ENCODE assay signal across 1 cellular context in genomic region chr15:25775317-25775912, GRCh38.
TF ChIP-seq lines count a peak whose summit lies in the region.

No MANE protein-coding gene starts in this region.

TF ChIP-seq in GM12878, 131 proteins besides CTCF, POLR2A, EP300 and RAD21 (continued from another document and continues in another):
- TF ChIP-seq, protein P1, sequence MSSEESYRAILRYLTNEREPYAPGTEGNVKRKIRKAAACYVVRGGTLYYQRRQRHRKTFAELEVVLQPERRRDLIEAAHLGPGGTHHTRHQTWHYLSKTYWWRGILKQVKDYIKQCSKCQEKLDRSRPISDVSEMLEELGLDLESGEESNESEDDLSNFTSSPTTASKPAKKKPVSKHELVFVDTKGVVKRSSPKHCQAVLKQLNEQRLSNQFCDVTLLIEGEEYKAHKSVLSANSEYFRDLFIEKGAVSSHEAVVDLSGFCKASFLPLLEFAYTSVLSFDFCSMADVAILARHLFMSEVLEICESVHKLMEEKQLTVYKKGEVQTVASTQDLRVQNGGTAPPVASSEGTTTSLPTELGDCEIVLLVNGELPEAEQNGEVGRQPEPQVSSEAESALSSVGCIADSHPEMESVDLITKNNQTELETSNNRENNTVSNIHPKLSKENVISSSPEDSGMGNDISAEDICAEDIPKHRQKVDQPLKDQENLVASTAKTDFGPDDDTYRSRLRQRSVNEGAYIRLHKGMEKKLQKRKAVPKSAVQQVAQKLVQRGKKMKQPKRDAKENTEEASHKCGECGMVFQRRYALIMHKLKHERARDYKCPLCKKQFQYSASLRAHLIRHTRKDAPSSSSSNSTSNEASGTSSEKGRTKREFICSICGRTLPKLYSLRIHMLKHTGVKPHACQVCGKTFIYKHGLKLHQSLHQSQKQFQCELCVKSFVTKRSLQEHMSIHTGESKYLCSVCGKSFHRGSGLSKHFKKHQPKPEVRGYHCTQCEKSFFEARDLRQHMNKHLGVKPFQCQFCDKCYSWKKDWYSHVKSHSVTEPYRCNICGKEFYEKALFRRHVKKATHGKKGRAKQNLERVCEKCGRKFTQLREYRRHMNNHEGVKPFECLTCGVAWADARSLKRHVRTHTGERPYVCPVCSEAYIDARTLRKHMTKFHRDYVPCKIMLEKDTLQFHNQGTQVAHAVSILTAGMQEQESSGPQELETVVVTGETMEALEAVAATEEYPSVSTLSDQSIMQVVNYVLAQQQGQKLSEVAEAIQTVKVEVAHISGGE (CRISPR knock-in tag; IDR thresholded peaks at IDR 0.05) = no peak
- TF ChIP-seq HDAC2 (IDR thresholded peaks at IDR 0.05) (no peak), SRF (IDR thresholded peaks at IDR 0.05; ENCODE audit: low read depth in 2 of 2, low read length in 2 of 2) (no peak), NKRF (conservative IDR thresholded peaks at IDR 0.05) (no peak), E4F1 (IDR thresholded peaks at IDR 0.05; ENCODE audit: borderline replicate concordance, partially characterized antibody) (no peak), NR2C1 (IDR thresholded peaks at IDR 0.05) (no peak), IKZF1 (conservative IDR thresholded peaks at IDR 0.05) (peak; percentile 33; the same call in 1 of the 2 replicates), POLR2AphosphoS5 (IDR thresholded peaks at IDR 0.05; ENCODE audit: low read length) (no peak), ZBED1 (IDR thresholded peaks at IDR 0.05; ENCODE audit: borderline replicate concordance) (no peak), IRF4 (IDR thresholded peaks at IDR 0.05; ENCODE audit: low read depth, low read length) (0 out of 2 replicates have a peak, but pooled peaks have one; percentile 45), PML (IDR thresholded peaks at IDR 0.05; ENCODE audit: low read length) (no peak), ZSCAN29 (IDR thresholded peaks at IDR 0.05) (no peak), ZNF217 (IDR thresholded peaks at IDR 0.05) (no peak), ETV6 (conservative IDR thresholded peaks at IDR 0.05 in 1 of 2, IDR thresholded peaks at IDR 0.05 in 1 of 2; ENCODE audit: borderline replicate concordance in 1 of 2, low read depth in 1 of 2) (no peak), MEF2B (IDR thresholded peaks at IDR 0.05; ENCODE audit: partially characterized antibody, poor library complexity, severe bottlenecking) (peak; percentile 91), CHD4 (IDR thresholded peaks at IDR 0.05) (no peak), SMC3 (IDR thresholded peaks at IDR 0.05; ENCODE audit: borderline replicate concordance, low read length) (no peak), NRF1 (conservative IDR thresholded peaks at IDR 0.05; ENCODE audit: low read depth, low read length) (no peak), TCF12 (IDR thresholded peaks at IDR 0.05; ENCODE audit: low read depth, low read length) (no peak), DPF2 (IDR thresholded peaks at IDR 0.05) (0 out of 2 replicates have a peak, but pooled peaks have one; percentile 23), GABPA (IDR thresholded peaks at IDR 0.05; ENCODE audit: low read depth) (no peak), MXI1 (IDR thresholded peaks at IDR 0.05; ENCODE audit: low read depth, low read length) (no peak), CREM (IDR thresholded peaks at IDR 0.05; ENCODE audit: low read depth) (no peak), TBL1XR1 (IDR thresholded peaks at IDR 0.05; ENCODE audit: low read depth, low read length) (no peak), PBX3 (IDR thresholded peaks at IDR 0.05; ENCODE audit: insufficient replicate concordance, low read depth, low read length) (no peak), SPI1 (IDR thresholded peaks at IDR 0.05; ENCODE audit: borderline replicate concordance, insufficient read depth, low read depth, low read length) (no peak), TCF7 (IDR thresholded peaks at IDR 0.05; ENCODE audit: borderline replicate concordance) (no peak), EZH2 (IDR thresholded peaks at IDR 0.05; ENCODE audit: borderline replicate concordance, control insufficient read depth, low read depth, low read length) (no peak), SP1 (IDR thresholded peaks at IDR 0.05; ENCODE audit: low read depth, low read length) (no peak), ZNF274 (IDR thresholded peaks at IDR 0.05; ENCODE audit: insufficient read depth, insufficient read length) (no peak), BCL11A (IDR thresholded peaks at IDR 0.05; ENCODE audit: low read depth, low read length) (peak; percentile 44; the same call in 1 of the 2 replicates), LARP7 (IDR thresholded peaks at IDR 0.05) (no peak), CHD1 (IDR thresholded peaks at IDR 0.05; ENCODE audit: low read depth, low read length) (no peak), SUPT20H (IDR thresholded peaks at IDR 0.05; ENCODE audit: borderline replicate concordance, control insufficient read depth, low read depth, low read length) (no peak), POLR2AphosphoS2 (IDR thresholded peaks at IDR 0.05; ENCODE audit: low read depth, low read length) (no peak), IKZF2 (IDR thresholded peaks at IDR 0.05) (peak; percentile 35 to 41; a peak in 1 of 4 replicates), HDAC6 (IDR thresholded peaks at IDR 0.05; ENCODE audit: unreplicated experiment) (no peak), SREBF1 (IDR thresholded peaks at IDR 0.05; ENCODE audit: low read length) (no peak), ZNF207 (IDR thresholded peaks at IDR 0.05; ENCODE audit: borderline replicate concordance) (no peak), ASH2L (IDR thresholded peaks at IDR 0.05; ENCODE audit: borderline replicate concordance, low read depth) (no peak), HCFC1 (IDR thresholded peaks at IDR 0.05; ENCODE audit: low read length) (no peak), BCL3 (IDR thresholded peaks at IDR 0.05; ENCODE audit: borderline replicate concordance, insufficient read depth, low read depth, low read length, poor library complexity, severe bottlenecking) (no peak)
- TF ChIP-seq, protein P2, sequence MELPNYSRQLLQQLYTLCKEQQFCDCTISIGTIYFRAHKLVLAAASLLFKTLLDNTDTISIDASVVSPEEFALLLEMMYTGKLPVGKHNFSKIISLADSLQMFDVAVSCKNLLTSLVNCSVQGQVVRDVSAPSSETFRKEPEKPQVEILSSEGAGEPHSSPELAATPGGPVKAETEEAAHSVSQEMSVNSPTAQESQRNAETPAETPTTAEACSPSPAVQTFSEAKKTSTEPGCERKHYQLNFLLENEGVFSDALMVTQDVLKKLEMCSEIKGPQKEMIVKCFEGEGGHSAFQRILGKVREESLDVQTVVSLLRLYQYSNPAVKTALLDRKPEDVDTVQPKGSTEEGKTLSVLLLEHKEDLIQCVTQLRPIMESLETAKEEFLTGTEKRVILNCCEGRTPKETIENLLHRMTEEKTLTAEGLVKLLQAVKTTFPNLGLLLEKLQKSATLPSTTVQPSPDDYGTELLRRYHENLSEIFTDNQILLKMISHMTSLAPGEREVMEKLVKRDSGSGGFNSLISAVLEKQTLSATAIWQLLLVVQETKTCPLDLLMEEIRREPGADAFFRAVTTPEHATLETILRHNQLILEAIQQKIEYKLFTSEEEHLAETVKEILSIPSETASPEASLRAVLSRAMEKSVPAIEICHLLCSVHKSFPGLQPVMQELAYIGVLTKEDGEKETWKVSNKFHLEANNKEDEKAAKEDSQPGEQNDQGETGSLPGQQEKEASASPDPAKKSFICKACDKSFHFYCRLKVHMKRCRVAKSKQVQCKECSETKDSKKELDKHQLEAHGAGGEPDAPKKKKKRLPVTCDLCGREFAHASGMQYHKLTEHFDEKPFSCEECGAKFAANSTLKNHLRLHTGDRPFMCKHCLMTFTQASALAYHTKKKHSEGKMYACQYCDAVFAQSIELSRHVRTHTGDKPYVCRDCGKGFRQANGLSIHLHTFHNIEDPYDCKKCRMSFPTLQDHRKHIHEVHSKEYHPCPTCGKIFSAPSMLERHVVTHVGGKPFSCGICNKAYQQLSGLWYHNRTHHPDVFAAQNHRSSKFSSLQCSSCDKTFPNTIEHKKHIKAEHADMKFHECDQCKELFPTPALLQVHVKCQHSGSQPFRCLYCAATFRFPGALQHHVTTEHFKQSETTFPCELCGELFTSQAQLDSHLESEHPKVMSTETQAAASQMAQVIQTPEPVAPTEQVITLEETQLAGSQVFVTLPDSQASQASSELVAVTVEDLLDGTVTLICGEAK (IDR thresholded peaks at IDR 0.05; ENCODE audit: borderline replicate concordance) = no peak
- TF ChIP-seq, protein P3, sequence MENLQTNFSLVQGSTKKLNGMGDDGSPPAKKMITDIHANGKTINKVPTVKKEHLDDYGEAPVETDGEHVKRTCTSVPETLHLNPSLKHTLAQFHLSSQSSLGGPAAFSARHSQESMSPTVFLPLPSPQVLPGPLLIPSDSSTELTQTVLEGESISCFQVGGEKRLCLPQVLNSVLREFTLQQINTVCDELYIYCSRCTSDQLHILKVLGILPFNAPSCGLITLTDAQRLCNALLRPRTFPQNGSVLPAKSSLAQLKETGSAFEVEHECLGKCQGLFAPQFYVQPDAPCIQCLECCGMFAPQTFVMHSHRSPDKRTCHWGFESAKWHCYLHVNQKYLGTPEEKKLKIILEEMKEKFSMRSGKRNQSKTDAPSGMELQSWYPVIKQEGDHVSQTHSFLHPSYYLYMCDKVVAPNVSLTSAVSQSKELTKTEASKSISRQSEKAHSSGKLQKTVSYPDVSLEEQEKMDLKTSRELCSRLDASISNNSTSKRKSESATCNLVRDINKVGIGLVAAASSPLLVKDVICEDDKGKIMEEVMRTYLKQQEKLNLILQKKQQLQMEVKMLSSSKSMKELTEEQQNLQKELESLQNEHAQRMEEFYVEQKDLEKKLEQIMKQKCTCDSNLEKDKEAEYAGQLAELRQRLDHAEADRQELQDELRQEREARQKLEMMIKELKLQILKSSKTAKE (IDR thresholded peaks at IDR 0.05; ENCODE audit: low read depth, poor library complexity, severe bottlenecking) = no peak
- TF ChIP-seq, protein P4, sequence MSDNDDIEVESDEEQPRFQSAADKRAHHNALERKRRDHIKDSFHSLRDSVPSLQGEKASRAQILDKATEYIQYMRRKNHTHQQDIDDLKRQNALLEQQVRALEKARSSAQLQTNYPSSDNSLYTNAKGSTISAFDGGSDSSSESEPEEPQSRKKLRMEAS (IDR thresholded peaks at IDR 0.05; ENCODE audit: low read depth, low read length) = no peak
- TF ChIP-seq, protein P5, sequence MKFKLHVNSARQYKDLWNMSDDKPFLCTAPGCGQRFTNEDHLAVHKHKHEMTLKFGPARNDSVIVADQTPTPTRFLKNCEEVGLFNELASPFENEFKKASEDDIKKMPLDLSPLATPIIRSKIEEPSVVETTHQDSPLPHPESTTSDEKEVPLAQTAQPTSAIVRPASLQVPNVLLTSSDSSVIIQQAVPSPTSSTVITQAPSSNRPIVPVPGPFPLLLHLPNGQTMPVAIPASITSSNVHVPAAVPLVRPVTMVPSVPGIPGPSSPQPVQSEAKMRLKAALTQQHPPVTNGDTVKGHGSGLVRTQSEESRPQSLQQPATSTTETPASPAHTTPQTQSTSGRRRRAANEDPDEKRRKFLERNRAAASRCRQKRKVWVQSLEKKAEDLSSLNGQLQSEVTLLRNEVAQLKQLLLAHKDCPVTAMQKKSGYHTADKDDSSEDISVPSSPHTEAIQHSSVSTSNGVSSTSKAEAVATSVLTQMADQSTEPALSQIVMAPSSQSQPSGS (IDR thresholded peaks at IDR 0.05; ENCODE audit: low read length) = no peak
